10 cellular contexts compared by ENCODE assay signal in genomic region chr20:18727032-18727508, GRCh38.
DNase-seq lines count a peak whose midpoint lies in the region; ATAC-seq and TF ChIP-seq lines count a peak whose summit lies in the region.
"Had no signal": no experiment of that assay in that cellular context is flagged by ENCODE, and none has a peak within 500 bp of the region (broad histone marks: within the 10 kb centered on the region; RNA-seq: fewer than 3 reads in every experiment).

No MANE protein-coding gene starts in this region.

- H3K27me3 ChIP-seq in foreskin keratinocyte: no peaks in the 10 kb centered on the region

- DNase-seq in natural killer cell treated with Interleukin-12 subunit alpha and Interleukin-12 subunit beta and Interleukin-15 and Interleukin-18, amount 100 ng/mL, for 72 hours (ENCODE audit: low spot score): no peak
- DNase-seq in natural killer cell (no peak), NCI-H345 treated with DMSO at 0.1 percent for 48 hours (lab: John Stamatoyannopoulos, UW; ENCODE audit: unreplicated experiment) (peak; percentile 71), foreskin keratinocyte (peak in 1 of 2 donors; percentile 37), caudate nucleus (lab: John Stamatoyannopoulos, UW) (no peak)
- DNase-seq in activated CD4-positive, alpha-beta T cell treated with anti-CD3 and anti-CD28 coated beads, Interleukin-2, amount 50 U/mL, for 4 hours: no peak
- no peak for DNase-seq in activated CD8-positive, alpha-beta memory T cell treated with anti-CD3 and anti-CD28 coated beads, Interleukin-2, amount 10 ng/mL, durations not matched to agents 7 days and 5 days
- DNase-seq: stimulated activated CD4-positive, alpha-beta T cell treated with anti-CD3 and anti-CD28 coated beads, Interleukin-2, amount 100 ng/mL, for 48 hours had no signal

- H3K27ac ChIP-seq in foreskin keratinocyte: no peak overlapping the region
- no peak overlapping the region for H3K27ac ChIP-seq in caudate nucleus (ENCODE audit: low read depth, low read length)
- H3K27ac ChIP-seq: HL-60 had no signal

- intact Hi-C loops in natural killer cell (cut with micrococcal nuclease): no loop called here

- peaks cover 17 to 27% of the 10 kb centered on the region in 2 donors for H3K4me1 Mint-ChIP-seq in natural killer cell treated with Interleukin-12 subunit alpha and Interleukin-12 subunit beta and Interleukin-15 and Interleukin-18, amount 100 ng/mL, for 72 hours (ENCODE audit: low read depth in 2 of 2)
- peaks cover 27 to 31% of the 10 kb centered on the region in 2 donors for H3K4me1 Mint-ChIP-seq in natural killer cell
- peaks cover 9% of the 10 kb centered on the region for H3K4me1 Mint-ChIP-seq in activated CD8-positive, alpha-beta memory T cell treated with anti-CD3 and anti-CD28 coated beads, Interleukin-2, amount 10 ng/mL, durations not matched to agents 7 days and 5 days

- H3K9me3 Mint-ChIP-seq in natural killer cell treated with Interleukin-12 subunit alpha and Interleukin-12 subunit beta and Interleukin-15 and Interleukin-18, amount 100 ng/mL, for 72 hours: no peaks in the 10 kb centered on the region
- H3K9me3 Mint-ChIP-seq in natural killer cell: no peaks in the 10 kb centered on the region
- no peaks in the 10 kb centered on the region for H3K9me3 Mint-ChIP-seq in activated CD8-positive, alpha-beta memory T cell treated with anti-CD3 and anti-CD28 coated beads, Interleukin-2, amount 10 ng/mL, durations not matched to agents 7 days and 5 days (ENCODE audit: low read depth)

- no peaks in the 10 kb centered on the region for H3K4me1 ChIP-seq in foreskin keratinocyte

- ATAC-seq in natural killer cell treated with Interleukin-12 subunit alpha and Interleukin-12 subunit beta and Interleukin-15 and Interleukin-18, amount 100 ng/mL, for 72 hours: peak; percentile 20 to 28
- no peak for ATAC-seq in natural killer cell
- peak; percentile 79 for ATAC-seq in foreskin keratinocyte
- ATAC-seq in GM18868 (IDR thresholded peaks at IDR 0.05; ENCODE audit: unreplicated experiment): no peak
- no peak for ATAC-seq in activated CD8-positive, alpha-beta memory T cell treated with anti-CD3 and anti-CD28 coated beads, Interleukin-2, amount 10 ng/mL, durations not matched to agents 7 days and 5 days

- H3K4me3 Mint-ChIP-seq in natural killer cell treated with Interleukin-12 subunit alpha and Interleukin-12 subunit beta and Interleukin-15 and Interleukin-18, amount 100 ng/mL, for 72 hours: no peak overlapping the region
- H3K4me3 Mint-ChIP-seq in natural killer cell: no peak overlapping the region
- H3K4me3 Mint-ChIP-seq in activated CD8-positive, alpha-beta memory T cell treated with anti-CD3 and anti-CD28 coated beads, Interleukin-2, amount 10 ng/mL, durations not matched to agents 7 days and 5 days: no peak overlapping the region

- no peaks in the 10 kb centered on the region for H3K27me3 Mint-ChIP-seq in natural killer cell treated with Interleukin-12 subunit alpha and Interleukin-12 subunit beta and Interleukin-15 and Interleukin-18, amount 100 ng/mL, for 72 hours
- H3K27me3 Mint-ChIP-seq in natural killer cell (ENCODE audit: low read depth in 2 of 2): no peaks in the 10 kb centered on the region
- H3K27me3 Mint-ChIP-seq in activated CD8-positive, alpha-beta memory T cell treated with anti-CD3 and anti-CD28 coated beads, Interleukin-2, amount 10 ng/mL, durations not matched to agents 7 days and 5 days: no peaks in the 10 kb centered on the region

- CTCF ChIA-PET in activated CD8-positive, alpha-beta memory T cell treated with anti-CD3 and anti-CD28 coated beads, Interleukin-2, amount 10 ng/mL, durations not matched to agents 7 days and 5 days (lab: Charles Lee): no interaction called here

- no peak overlapping the region for H3K27ac Mint-ChIP-seq in natural killer cell treated with Interleukin-12 subunit alpha and Interleukin-12 subunit beta and Interleukin-15 and Interleukin-18, amount 100 ng/mL, for 72 hours
- peak overlapping the region in 1 of 2 donors; percentile 60 for H3K27ac Mint-ChIP-seq in natural killer cell
- H3K27ac Mint-ChIP-seq in activated CD8-positive, alpha-beta memory T cell treated with anti-CD3 and anti-CD28 coated beads, Interleukin-2, amount 10 ng/mL, durations not matched to agents 7 days and 5 days: no peak overlapping the region

- no peak for TF ChIP-seq CTCF in natural killer cell (IDR thresholded peaks at IDR 0.05)
- no peak for TF ChIP-seq CTCF in foreskin keratinocyte (conservative IDR thresholded peaks at IDR 0.05)

- H3K36me3 Mint-ChIP-seq in natural killer cell treated with Interleukin-12 subunit alpha and Interleukin-12 subunit beta and Interleukin-15 and Interleukin-18, amount 100 ng/mL, for 72 hours: no peaks in the 10 kb centered on the region
- H3K36me3 Mint-ChIP-seq in natural killer cell: no peaks in the 10 kb centered on the region
- H3K36me3 Mint-ChIP-seq in activated CD8-positive, alpha-beta memory T cell treated with anti-CD3 and anti-CD28 coated beads, Interleukin-2, amount 10 ng/mL, durations not matched to agents 7 days and 5 days: no peaks in the 10 kb centered on the region

Comparison
In these comparisons a context has a peak if more than half of its experiments do, and no peak if none do; other contexts are left out.
1. ATAC-seq: peak in natural killer cell treated with Interleukin-12 subunit alpha and Interleukin-12 subunit beta and Interleukin-15 and Interleukin-18, amount 100 ng/mL, for 72 hours (2 of 2) and foreskin keratinocyte (single experiment); none in natural killer cell (0 of 3), GM18868 (single experiment) and activated CD8-positive, alpha-beta memory T cell treated with anti-CD3 and anti-CD28 coated beads, Interleukin-2, amount 10 ng/mL, durations not matched to agents 7 days and 5 days (single experiment).